In genomic region chr5:30392897-30393296, GRCh38 we compare ENCODE assay signal across 1 cellular context.
TF ChIP-seq lines count a peak whose summit lies in the region.

No MANE protein-coding gene starts in this region.

TF ChIP-seq in GM23338, 12 proteins besides CTCF, POLR2A, EP300 and RAD21 (continued from another document):
- TF ChIP-seq ETS1 (IDR thresholded peaks at IDR 0.05) (no peak), NANOG (IDR thresholded peaks at IDR 0.05; ENCODE audit: borderline replicate concordance) (no peak), ZNF462 (CRISPR knock-in tag; IDR thresholded peaks at IDR 0.05) (no peak), ZNF114 (CRISPR knock-in tag; IDR thresholded peaks at IDR 0.05) (no peak), ZNF331 (CRISPR knock-in tag; IDR thresholded peaks at IDR 0.05; ENCODE audit: low read depth) (no peak), JUNB (IDR thresholded peaks at IDR 0.05; ENCODE audit: unreplicated experiment) (no peak), POLR2AphosphoS5 (IDR thresholded peaks at IDR 0.05; ENCODE audit: low read depth) (no peak)
